In the genomic region with DNA sequence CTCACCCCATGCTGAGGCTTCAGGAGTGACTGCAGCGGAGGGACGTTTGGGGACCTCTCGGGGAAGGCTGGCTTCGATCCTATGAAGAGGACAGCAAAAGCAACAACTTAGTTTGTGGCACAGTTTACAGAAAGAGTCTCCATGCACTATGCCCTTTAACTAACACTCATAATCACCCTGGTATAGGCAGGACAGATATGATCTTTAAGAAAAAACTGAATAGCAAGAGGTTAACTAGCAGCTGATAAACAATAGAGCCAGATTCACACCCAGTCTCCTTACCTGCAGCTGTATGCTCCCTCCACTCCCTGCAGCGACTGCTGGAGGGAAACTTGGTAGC, we compare ENCODE assay signal across 3 cellular contexts.
TF ChIP-seq lines count a peak whose summit lies in the region.

No MANE protein-coding gene starts in this region.

TF ChIP-seq in A549, 52 proteins besides CTCF, POLR2A, EP300 and RAD21 (continued from another document):
- TF ChIP-seq, protein P1, sequence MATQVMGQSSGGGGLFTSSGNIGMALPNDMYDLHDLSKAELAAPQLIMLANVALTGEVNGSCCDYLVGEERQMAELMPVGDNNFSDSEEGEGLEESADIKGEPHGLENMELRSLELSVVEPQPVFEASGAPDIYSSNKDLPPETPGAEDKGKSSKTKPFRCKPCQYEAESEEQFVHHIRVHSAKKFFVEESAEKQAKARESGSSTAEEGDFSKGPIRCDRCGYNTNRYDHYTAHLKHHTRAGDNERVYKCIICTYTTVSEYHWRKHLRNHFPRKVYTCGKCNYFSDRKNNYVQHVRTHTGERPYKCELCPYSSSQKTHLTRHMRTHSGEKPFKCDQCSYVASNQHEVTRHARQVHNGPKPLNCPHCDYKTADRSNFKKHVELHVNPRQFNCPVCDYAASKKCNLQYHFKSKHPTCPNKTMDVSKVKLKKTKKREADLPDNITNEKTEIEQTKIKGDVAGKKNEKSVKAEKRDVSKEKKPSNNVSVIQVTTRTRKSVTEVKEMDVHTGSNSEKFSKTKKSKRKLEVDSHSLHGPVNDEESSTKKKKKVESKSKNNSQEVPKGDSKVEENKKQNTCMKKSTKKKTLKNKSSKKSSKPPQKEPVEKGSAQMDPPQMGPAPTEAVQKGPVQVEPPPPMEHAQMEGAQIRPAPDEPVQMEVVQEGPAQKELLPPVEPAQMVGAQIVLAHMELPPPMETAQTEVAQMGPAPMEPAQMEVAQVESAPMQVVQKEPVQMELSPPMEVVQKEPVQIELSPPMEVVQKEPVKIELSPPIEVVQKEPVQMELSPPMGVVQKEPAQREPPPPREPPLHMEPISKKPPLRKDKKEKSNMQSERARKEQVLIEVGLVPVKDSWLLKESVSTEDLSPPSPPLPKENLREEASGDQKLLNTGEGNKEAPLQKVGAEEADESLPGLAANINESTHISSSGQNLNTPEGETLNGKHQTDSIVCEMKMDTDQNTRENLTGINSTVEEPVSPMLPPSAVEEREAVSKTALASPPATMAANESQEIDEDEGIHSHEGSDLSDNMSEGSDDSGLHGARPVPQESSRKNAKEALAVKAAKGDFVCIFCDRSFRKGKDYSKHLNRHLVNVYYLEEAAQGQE (IDR thresholded peaks at IDR 0.05) = peak; percentile 76

TF ChIP-seq in WTC11, 78 proteins besides CTCF, POLR2A, EP300 and RAD21 (continued from another document):
- TF ChIP-seq, protein P2, sequence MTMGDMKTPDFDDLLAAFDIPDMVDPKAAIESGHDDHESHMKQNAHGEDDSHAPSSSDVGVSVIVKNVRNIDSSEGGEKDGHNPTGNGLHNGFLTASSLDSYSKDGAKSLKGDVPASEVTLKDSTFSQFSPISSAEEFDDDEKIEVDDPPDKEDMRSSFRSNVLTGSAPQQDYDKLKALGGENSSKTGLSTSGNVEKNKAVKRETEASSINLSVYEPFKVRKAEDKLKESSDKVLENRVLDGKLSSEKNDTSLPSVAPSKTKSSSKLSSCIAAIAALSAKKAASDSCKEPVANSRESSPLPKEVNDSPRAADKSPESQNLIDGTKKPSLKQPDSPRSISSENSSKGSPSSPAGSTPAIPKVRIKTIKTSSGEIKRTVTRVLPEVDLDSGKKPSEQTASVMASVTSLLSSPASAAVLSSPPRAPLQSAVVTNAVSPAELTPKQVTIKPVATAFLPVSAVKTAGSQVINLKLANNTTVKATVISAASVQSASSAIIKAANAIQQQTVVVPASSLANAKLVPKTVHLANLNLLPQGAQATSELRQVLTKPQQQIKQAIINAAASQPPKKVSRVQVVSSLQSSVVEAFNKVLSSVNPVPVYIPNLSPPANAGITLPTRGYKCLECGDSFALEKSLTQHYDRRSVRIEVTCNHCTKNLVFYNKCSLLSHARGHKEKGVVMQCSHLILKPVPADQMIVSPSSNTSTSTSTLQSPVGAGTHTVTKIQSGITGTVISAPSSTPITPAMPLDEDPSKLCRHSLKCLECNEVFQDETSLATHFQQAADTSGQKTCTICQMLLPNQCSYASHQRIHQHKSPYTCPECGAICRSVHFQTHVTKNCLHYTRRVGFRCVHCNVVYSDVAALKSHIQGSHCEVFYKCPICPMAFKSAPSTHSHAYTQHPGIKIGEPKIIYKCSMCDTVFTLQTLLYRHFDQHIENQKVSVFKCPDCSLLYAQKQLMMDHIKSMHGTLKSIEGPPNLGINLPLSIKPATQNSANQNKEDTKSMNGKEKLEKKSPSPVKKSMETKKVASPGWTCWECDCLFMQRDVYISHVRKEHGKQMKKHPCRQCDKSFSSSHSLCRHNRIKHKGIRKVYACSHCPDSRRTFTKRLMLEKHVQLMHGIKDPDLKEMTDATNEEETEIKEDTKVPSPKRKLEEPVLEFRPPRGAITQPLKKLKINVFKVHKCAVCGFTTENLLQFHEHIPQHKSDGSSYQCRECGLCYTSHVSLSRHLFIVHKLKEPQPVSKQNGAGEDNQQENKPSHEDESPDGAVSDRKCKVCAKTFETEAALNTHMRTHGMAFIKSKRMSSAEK (CRISPR knock-in tag; IDR thresholded peaks at IDR 0.05; ENCODE audit: borderline replicate concordance) = no peak
- TF ChIP-seq ETV6 (CRISPR knock-in tag; IDR thresholded peaks at IDR 0.05) = no peak
- no peak for TF ChIP-seq ZNF423 (CRISPR knock-in tag; IDR thresholded peaks at IDR 0.05)
- no peak for TF ChIP-seq HMGA2 (CRISPR knock-in tag; IDR thresholded peaks at IDR 0.05)
- 0 out of 2 replicates have a peak, but pooled peaks have one; percentile 13 for TF ChIP-seq NR1H2 (CRISPR knock-in tag; IDR thresholded peaks at IDR 0.05)

TF ChIP-seq in liver, 16 proteins besides CTCF, POLR2A, EP300 and RAD21 (continued from another document):
- TF ChIP-seq, protein P1 (IDR thresholded peaks at IDR 0.05) = peak; percentile 73
- TF ChIP-seq HNF4G (IDR thresholded peaks at IDR 0.05) = no peak
- TF ChIP-seq, protein P3, sequence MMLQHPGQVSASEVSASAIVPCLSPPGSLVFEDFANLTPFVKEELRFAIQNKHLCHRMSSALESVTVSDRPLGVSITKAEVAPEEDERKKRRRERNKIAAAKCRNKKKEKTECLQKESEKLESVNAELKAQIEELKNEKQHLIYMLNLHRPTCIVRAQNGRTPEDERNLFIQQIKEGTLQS (IDR thresholded peaks at IDR 0.05) = no peak
- no peak for TF ChIP-seq SP1 (IDR thresholded peaks at IDR 0.05)
- TF ChIP-seq FOXA1 (IDR thresholded peaks at IDR 0.05) = no peak
TF ChIP-seq in liver: peak in this region for 1.
